ENCODE assay signal across 8 cellular contexts in genomic region chr22:36327922-36328551, GRCh38. TPM values are rescaled to one million over a fixed set of nuclear protein-coding genes. Genes with fewer than 3 reads are reported as not detected.
DNase-seq lines count a peak whose midpoint lies in the region; ATAC-seq, FAIRE-seq and TF ChIP-seq lines count a peak whose summit lies in the region.

No MANE protein-coding gene starts in this region.

- in situ Hi-C loops in K562 (cut with MboI), result no loop called here

- H3K4me3 Mint-ChIP-seq in activated CD4-positive, alpha-beta T cell treated with anti-CD3 and anti-CD28 coated beads for 36 hours, result peak overlapping the region; percentile 77

- H3K9me3 Mint-ChIP-seq in activated CD4-positive, alpha-beta T cell treated with anti-CD3 and anti-CD28 coated beads for 36 hours (ENCODE audit: low read depth), result no peaks in the 10 kb centered on the region

- peaks cover 51 to 54% of the 10 kb centered on the region in 2 experiments for H3K4me1 ChIP-seq in K562 (replicated peaks in 1 of 2; ENCODE audit: control insufficient read depth in 2 of 2, insufficient read depth in 2 of 2, low read length in 2 of 2)
- H3K4me1 ChIP-seq in right lobe of liver, result peaks cover 0 to 62% (median 22%) of the 10 kb centered on the region in 4 donors
- peaks cover 93 to 100% of the 10 kb centered on the region in 2 donors for H3K4me1 ChIP-seq in thyroid gland

- peak overlapping the region; percentile 99 for H3K27ac Mint-ChIP-seq in activated CD4-positive, alpha-beta T cell treated with anti-CD3 and anti-CD28 coated beads for 36 hours

- H3K4me3 ChIP-seq in K562, result no peak overlapping the region
- no peak overlapping the region for H3K4me3 ChIP-seq in right lobe of liver
- H3K4me3 ChIP-seq in thyroid gland (replicated peaks in 1 of 3), result no peak overlapping the region

- FAIRE-seq in K562 (lab: Jason Lieb, UNC), result no peak

- intact Hi-C loops in activated CD4-positive, alpha-beta T cell treated with anti-CD3 and anti-CD28 coated beads for 36 hours (cut with DNase I, micrococcal nuclease), result no loop called here
- intact Hi-C loops in K562 (cut with micrococcal nuclease), result no loop called here
- intact Hi-C loops in right lobe of liver (cut with DNase I), result no loop called here
- intact Hi-C loops in thyroid gland (cut with DNase I), result loop anchor here (5.0 kb wide), 1 partner anchor 34 kb away; no protein-coding TSS in a partner anchor

- peaks cover 62% of the 10 kb centered on the region for H3K4me1 Mint-ChIP-seq in activated CD4-positive, alpha-beta T cell treated with anti-CD3 and anti-CD28 coated beads for 36 hours

- POLR2A ChIA-PET in activated CD4-positive, alpha-beta T cell treated with anti-CD3 and anti-CD28 coated beads for 36 hours (lab: Charles Lee), result interaction anchor here (0.6 to 1.6 kb wide), 7 partner anchors 16 to 126 kb away, joined by 3 to 5 read pairs (median 3); no protein-coding TSS in a partner anchor
- POLR2A ChIA-PET in K562 (lab: Yijun Ruan, JAX), result interaction anchor here (0.6 to 1.7 kb wide), 6 partner anchors 16 to 154 kb away, joined by 3 to 8 read pairs (median 4); partner anchors contain the start of gene TXN2

- no peak for TF ChIP-seq CTCF in K562 (IDR thresholded peaks at IDR 0.05 in 2 of 3, conservative IDR thresholded peaks at IDR 0.05 in 1 of 3; ENCODE audit: insufficient read depth in 2 of 3, low read depth in 1 of 3, low read length in 3 of 3)
- no peak for TF ChIP-seq CTCF in right lobe of liver (IDR thresholded peaks at IDR 0.05)
- TF ChIP-seq CTCF in thyroid gland (IDR thresholded peaks at IDR 0.05), result no peak

- CTCF ChIA-PET in activated CD4-positive, alpha-beta T cell treated with anti-CD3 and anti-CD28 coated beads for 36 hours (lab: Charles Lee), result interaction anchor here (0.6 to 2.5 kb wide), 14 partner anchors 10 to 148 kb away, joined by 3 to 13 read pairs (median 3); no protein-coding TSS in a partner anchor
- CTCF ChIA-PET in K562 (lab: Yijun Ruan, JAX; ENCODE audit: low intra/inter-chr PET ratio), result no interaction called here

- H3K27me3 Mint-ChIP-seq in activated CD4-positive, alpha-beta T cell treated with anti-CD3 and anti-CD28 coated beads for 36 hours, result no peaks in the 10 kb centered on the region

- no peak overlapping the region for H3K4me2 ChIP-seq in K562 (ENCODE audit: insufficient read depth, low read length)

- peak overlapping the region; percentile 91; the same call in 2 of the 3 replicates for H3K27ac ChIP-seq in K562 (ENCODE audit: extremely low read depth, low read depth, low read length)
- peak overlapping the region; percentile 71 to 76 (median 71) for H3K27ac ChIP-seq in right lobe of liver
- peak overlapping the region; percentile 98 to 99 (median 98) for H3K27ac ChIP-seq in thyroid gland

- H3K27me3 ChIP-seq in K562 (ENCODE audit: control insufficient read depth in 2 of 2, insufficient read depth in 2 of 2, low read length in 2 of 2) (no peaks in the 10 kb centered on the region), right lobe of liver (no peaks in the 10 kb centered on the region), thyroid gland (no peaks in the 10 kb centered on the region)

- no peak overlapping the region for H2AFZ ChIP-seq in K562 (ENCODE audit: low read depth, low read length)

- H3K36me3 Mint-ChIP-seq in activated CD4-positive, alpha-beta T cell treated with anti-CD3 and anti-CD28 coated beads for 36 hours (ENCODE audit: low read depth), result peaks cover 87% of the 10 kb centered on the region

- H3K9me1 ChIP-seq in K562 (ENCODE audit: control insufficient read depth, insufficient read depth, low read length), result peaks cover 5% of the 10 kb centered on the region

- WGBS in K562 (ENCODE audit: insufficient coverage, low coverage, missing lambda C conversion rate), result 84% methylated on average over 12 of the region's 13 CpGs
- WGBS in right lobe of liver (ENCODE audit: insufficient coverage, low coverage, low lambda C conversion rate, missing lambda C conversion rate), result 67% methylated on average over 10 of the region's 13 CpGs
- WGBS in thyroid gland, 2 donors, result 54 to 67% methylated on average over 13 of the region's 13 CpGs

- no peak for DNase-seq in activated CD4-positive, alpha-beta T cell treated with anti-CD3 and anti-CD28 coated beads for 36 hours
- DNase-seq in activated CD4-positive, alpha-beta T cell treated with anti-CD3 and anti-CD28 coated beads, Interleukin-2, amount 50 U/mL, for 1 hour, result no peak
- DNase-seq in K562 (ENCODE audit: extremely low read depth in 1 of 4, low spot score in 3 of 4) (no peak), right lobe of liver (no peak), thyroid gland (peak; percentile 29 to 39), 8988T (no peak), NCI-H1436 (lab: John Stamatoyannopoulos, UW) (no peak)

- H3K9me3 ChIP-seq in K562 (replicated peaks; ENCODE audit: control insufficient read depth, insufficient read depth, low read depth, low read length), result no peaks in the 10 kb centered on the region
- H3K9me3 ChIP-seq in right lobe of liver, result no peaks in the 10 kb centered on the region
- no peaks in the 10 kb centered on the region for H3K9me3 ChIP-seq in thyroid gland

- no peak for TF ChIP-seq EP300 in K562 (IDR thresholded peaks at IDR 0.05; ENCODE audit: low read length)

- TF ChIP-seq RAD21 in K562 (CRISPR knock-in tag; conservative IDR thresholded peaks at IDR 0.05 in 1 of 2, IDR thresholded peaks at IDR 0.05 in 1 of 2), result no peak

- BruUV-seq in K562 (replicated peaks; lab: Mats Ljungman, UMichigan), result no TSS peak

- H3K9ac ChIP-seq in K562 (ENCODE audit: insufficient read depth in 1 of 2, low read depth in 2 of 2, low read length in 2 of 2), result peak overlapping the region in 1 of 2 experiments; percentile 50; a peak in 1 of 4 replicates

- no peaks in the 10 kb centered on the region for H4K20me1 ChIP-seq in K562 (replicated peaks; ENCODE audit: control insufficient read depth, insufficient read depth, low read length)

- peaks cover 47% of the 10 kb centered on the region for H3K79me2 ChIP-seq in K562 (ENCODE audit: control insufficient read depth, insufficient read depth, low read length)

- TF ChIP-seq POLR2A in K562 (conservative IDR thresholded peaks at IDR 0.05) (no peak), right lobe of liver (IDR thresholded peaks at IDR 0.05) (no peak), thyroid gland (IDR thresholded peaks at IDR 0.05) (no peak)

- ATAC-seq in activated CD4-positive, alpha-beta T cell treated with anti-CD3 and anti-CD28 coated beads for 36 hours, result no peak
- ATAC-seq in K562 (no peak), right lobe of liver (no peak), GM21529 (IDR thresholded peaks at IDR 0.05; ENCODE audit: unreplicated experiment) (no peak)

- H3K36me3 ChIP-seq in K562 (ENCODE audit: control insufficient read depth, insufficient read depth, low read length) (peaks cover 79% of the 10 kb centered on the region), right lobe of liver (peaks cover 9 to 63% (median 26%) of the 10 kb centered on the region in 4 donors), thyroid gland (peaks cover 3 to 12% of the 10 kb centered on the region in 2 donors)

TF ChIP-seq in K562, 482 proteins besides CTCF, POLR2A, EP300 and RAD21 (continues in another document):
- no peak for TF ChIP-seq ZNF518B (CRISPR knock-in tag; IDR thresholded peaks at IDR 0.05)

RNA-seq across cellular contexts. Expression of gene MYH9, which starts 59.7 kb away (rescaled TPM):
- 100 to 1,000 TPM; 720 to 773 TPM for total RNA-seq in activated CD4-positive, alpha-beta T cell treated with anti-CD3 and anti-CD28 coated beads for 36 hours
- 136 and 261 TPM in 2 replicates for total RNA-seq in K562 (2011; cell fraction: chromatin; rRNA removed; ENCODE audit: low replicate concordance)
- total RNA-seq in K562 (2011; cell fraction: nucleolus; rRNA removed), result 51.3 and 57.4 TPM in 2 replicates
- 65.9 and 76.0 TPM in 2 replicates for total RNA-seq in K562 (2011; cell fraction: nucleoplasm; rRNA removed)
- total RNA-seq in K562 (2014; rRNA removed) (60.1 and 60.4 TPM in 2 replicates), K562 (2014; rRNA removed; fragmentation: Illumina TruSeq; extraction: Trizol) (24.6 and 33.6 TPM in 2 replicates), K562 (2015; rRNA removed; fragmentation: Illumina TruSeq; extraction: Trizol) (24.1 and 30.5 TPM in 2 replicates), K562 (2021) (94.6 and 111 TPM in 2 replicates), right lobe of liver (100 to 1,000 TPM; 168 to 435 (median 222) TPM), thyroid gland (100 to 1,000 TPM; 228 to 375 (median 275) TPM)
- polyA plus RNA-seq in K562 (2011; rRNA removed) (24.1 and 34.2 TPM in 2 replicates), K562 (2014; fragmentation: Illumina TruSeq; extraction: Trizol) (31.3 and 44.5 TPM in 2 replicates), K562 (2014; fragmentation: Nextera tagmentation; extraction: Ambion mirVana) (1 to 10 TPM in 1 of 2 experiments, under 1 TPM in 1; 0.71 to 1.3 TPM), K562 (2014; rRNA removed) (34.2 and 37.4 TPM in 2 replicates)
- polyA plus RNA-seq in K562 (2011; cell fraction: cytosol; rRNA removed), result 10.2 and 12.5 TPM in 2 replicates
- 32.6 and 34.6 TPM in 2 replicates for polyA plus RNA-seq in K562 (2011; cell fraction: nucleus; rRNA removed)
- 54.3 and 92.2 TPM in 2 replicates for polyA plus RNA-seq in K562 (2012)
- 90.2 and 122 TPM in 2 replicates for polyA minus RNA-seq in K562 (2011; rRNA and poly(A)+ RNA removed)
- polyA minus RNA-seq in K562 (2011; cell fraction: cytosol; rRNA and poly(A)+ RNA removed), result 59.8 and 63.1 TPM in 2 replicates
- polyA minus RNA-seq in K562 (2011; cell fraction: nucleus; rRNA and poly(A)+ RNA removed), result 20.6 and 41.5 TPM in 2 replicates

Comparison
In these comparisons a context has a peak if more than half of its experiments do, and no peak if none do; other contexts are left out.
1. DNase-seq: peak in thyroid gland (2 of 2); none in activated CD4-positive, alpha-beta T cell treated with anti-CD3 and anti-CD28 coated beads for 36 hours (single experiment), activated CD4-positive, alpha-beta T cell treated with anti-CD3 and anti-CD28 coated beads, Interleukin-2, amount 50 U/mL, for 1 hour (single experiment), K562 (0 of 4), right lobe of liver (0 of 3), 8988T (single experiment) and NCI-H1436 (single experiment).
2. Peak in every context shown above with its lines, with median percentiles within 50 percentile points of each other: H3K27ac ChIP-seq.